ENCODE assay signal across 8 cellular contexts in genomic region chr11:68447015-68447801, GRCh38. TPM values are rescaled to one million over a fixed set of nuclear protein-coding genes. Genes with fewer than 3 reads are reported as not detected.
DNase-seq lines count a peak whose midpoint lies in the region; ATAC-seq and TF ChIP-seq lines count a peak whose summit lies in the region.

No MANE protein-coding gene starts in this region.

- intact Hi-C loops in adrenal gland (cut with DNase I): loop anchor here (1.0 to 10.0 kb wide), 3 partner anchors 142 to 190 kb away; no protein-coding TSS in a partner anchor
- intact Hi-C loops in left ventricle myocardium superior (cut with micrococcal nuclease): loop anchor here (10.0 kb wide), 1 partner anchor 192 kb away; no protein-coding TSS in a partner anchor

- no peak overlapping the region for H3K4me3 ChIP-seq in MM.1S (ENCODE audit: low read length)
- no peak overlapping the region for H3K4me3 ChIP-seq in adrenal gland

- no peaks in the 10 kb centered on the region for H3K27me3 ChIP-seq in MM.1S (replicated peaks; ENCODE audit: insufficient read depth, low read length)
- no peaks in the 10 kb centered on the region for H3K27me3 ChIP-seq in adrenal gland

- no peaks in the 10 kb centered on the region for H3K9me2 ChIP-seq in MM.1S (replicated peaks; ENCODE audit: insufficient read depth, low read length)

- H3K36me3 ChIP-seq in MM.1S (replicated peaks; ENCODE audit: insufficient read depth, low read length): no peaks in the 10 kb centered on the region
- H3K36me3 ChIP-seq in adrenal gland (replicated peaks in 1 of 2): peaks cover 0 to 23% of the 10 kb centered on the region in 2 donors

- peak; percentile 89 for TF ChIP-seq CTCF in MM.1S (IDR thresholded peaks at IDR 0.05; ENCODE audit: low read length)
- TF ChIP-seq CTCF in adrenal gland (IDR thresholded peaks at IDR 0.05): peak; percentile 80 to 96 (median 92)

- DNase-seq in SIG-M5 treated with dmso at 0.1 percent for 504 hours (lab: John Stamatoyannopoulos, UW; ENCODE audit: unreplicated experiment): peak; percentile 39
- DNase-seq in SIG-M5 (lab: John Stamatoyannopoulos, UW): no peak
- peak; percentile 56 for DNase-seq in MM.1S
- peak; percentile 44 to 75 (median 68) for DNase-seq in T-helper 2 cell
- peak; percentile 72 to 86 (median 79) for DNase-seq in adrenal gland
- peak; percentile 86 for DNase-seq in left ventricle myocardium superior
- DNase-seq in retina: peak; percentile 80

- H3K79me2 ChIP-seq in MM.1S (ENCODE audit: low read length): no peaks in the 10 kb centered on the region

- no peak for TF ChIP-seq POLR2A in adrenal gland (IDR thresholded peaks at IDR 0.05)

- no peaks in the 10 kb centered on the region for H4K20me1 ChIP-seq in MM.1S (ENCODE audit: insufficient read depth, low read length)

- H3K9ac ChIP-seq in MM.1S (ENCODE audit: low read length): no peak overlapping the region

- peak; percentile 91 for ATAC-seq in left ventricle myocardium superior
- no peak for ATAC-seq in HG03520 (IDR thresholded peaks at IDR 0.05; ENCODE audit: unreplicated experiment)

- H3K9me3 ChIP-seq in MM.1S (replicated peaks; ENCODE audit: insufficient read depth, low read length): no peaks in the 10 kb centered on the region
- no peaks in the 10 kb centered on the region for H3K9me3 ChIP-seq in adrenal gland (replicated peaks in 1 of 3)

- no peak overlapping the region for H3K4me2 ChIP-seq in MM.1S (ENCODE audit: low read depth, low read length)

- no peaks in the 10 kb centered on the region for H3F3A ChIP-seq in MM.1S (ENCODE audit: insufficient read depth, low read length)

- 44 to 72% (median 51%) methylated on average over 12 to 25 of the region's 25 CpGs for WGBS in adrenal gland, 4 donors

- peak overlapping the region; percentile 10; the same call in 1 of the 2 replicates for H2AFZ ChIP-seq in MM.1S (ENCODE audit: low read length)

- H3K4me1 ChIP-seq in MM.1S (ENCODE audit: low read length) (no peaks in the 10 kb centered on the region), adrenal gland (replicated peaks in 1 of 2) (no peaks in the 10 kb centered on the region)

- no peak overlapping the region for H3K27ac ChIP-seq in MM.1S (ENCODE audit: low read length)
- H3K27ac ChIP-seq in adrenal gland: no peak overlapping the region

RNA-seq across cellular contexts. Expression of gene PPP6R3, which starts 13.3 kb away (rescaled TPM):
- total RNA-seq in adrenal gland (100 to 1,000 TPM in 2 of 8 donors, 10 to 100 TPM in 6; 68.9 to 180 (median 94.0) TPM), left ventricle myocardium superior (86.7 TPM)
- polyA plus RNA-seq in adrenal gland: 10 to 100 TPM; 40.2 to 65.6 (median 52.9) TPM
